Comparison of ENCODE assay signal across 1 cellular context in genomic region chr2:175854149-175854548, GRCh38.
TF ChIP-seq lines count a peak whose summit lies in the region.

No MANE protein-coding gene starts in this region.

TF ChIP-seq in GM23338, 12 proteins besides CTCF, POLR2A, EP300 and RAD21 (continued from another document):
- TF ChIP-seq REST (IDR thresholded peaks at IDR 0.05; ENCODE audit: unreplicated experiment): no peak
- no peak for TF ChIP-seq ZNF114 (CRISPR knock-in tag; IDR thresholded peaks at IDR 0.05)
- TF ChIP-seq ZNF462 (CRISPR knock-in tag; IDR thresholded peaks at IDR 0.05): no peak
- TF ChIP-seq ZNF331 (CRISPR knock-in tag; IDR thresholded peaks at IDR 0.05; ENCODE audit: low read depth): no peak
- no peak for TF ChIP-seq POLR2AphosphoS5 (IDR thresholded peaks at IDR 0.05; ENCODE audit: low read depth)
- no peak for TF ChIP-seq STAT1 (IDR thresholded peaks at IDR 0.05; ENCODE audit: unreplicated experiment)
- TF ChIP-seq EZH2phosphoT487 (IDR thresholded peaks at IDR 0.05; ENCODE audit: unreplicated experiment): no peak
- no peak for TF ChIP-seq NANOG (IDR thresholded peaks at IDR 0.05; ENCODE audit: borderline replicate concordance)
- TF ChIP-seq EZH2 (IDR thresholded peaks at IDR 0.05; ENCODE audit: low read depth, unreplicated experiment): no peak
